22 cellular contexts compared by ENCODE assay signal in genomic region chr2:202184557-202184956, GRCh38. TPM values are rescaled to one million over a fixed set of nuclear protein-coding genes. Genes with fewer than 3 reads are reported as not detected.
A peak's percentile ranks its signal among the peaks of the same experiment; 100 is the strongest.
DNase-seq lines count a peak whose midpoint lies in the region; ATAC-seq, FAIRE-seq and TF ChIP-seq lines count a peak whose summit lies in the region.
"Had no signal": no experiment of that assay in that cellular context is flagged by ENCODE, and none has a peak within 500 bp of the region (broad histone marks: within the 10 kb centered on the region; RNA-seq: fewer than 3 reads in every experiment).

No MANE protein-coding gene starts in this region.

- peaks cover 9% of the 10 kb centered on the region for H3K9me3 Mint-ChIP-seq in mesothelial cell of epicardium
- H3K9me3 Mint-ChIP-seq: CD14-positive monocyte; CD4-positive, alpha-beta T cell; CD8-positive, alpha-beta memory T cell; GM23338; H9 had no signal

- H3K79me2 ChIP-seq in HepG2 (ENCODE audit: insufficient read depth, low read length) = no peaks in the 10 kb centered on the region

- H3K9ac ChIP-seq in IMR-90 (ENCODE audit: low read depth, low read length) (no peak overlapping the region), HepG2 (ENCODE audit: insufficient read depth, low read depth, low read length) (no peak overlapping the region)
- H3K9ac ChIP-seq: BLaER1 treated with 17β-estradiol and CSF1 and Interleukin-3, amounts not matched to agents 10 nM and 100 nM had no signal

- H2BK20ac ChIP-seq in IMR-90 (ENCODE audit: low read depth, low read length) = peak overlapping the region; percentile 69

- H2AK5ac ChIP-seq in IMR-90 (ENCODE audit: low read depth, low read length) = peak overlapping the region; percentile 25

- H3K79me1 ChIP-seq in IMR-90 (ENCODE audit: low read depth in 1 of 2, low read length in 2 of 2) = no peaks in the 10 kb centered on the region; a peak in 1 of 4 replicates

- H3K4me1 Mint-ChIP-seq in mesothelial cell of epicardium = peaks cover 24% of the 10 kb centered on the region
- H3K4me1 Mint-ChIP-seq: CD14-positive monocyte; CD8-positive, alpha-beta memory T cell; GM23338 had no signal

- no peak overlapping the region for H2BK5ac ChIP-seq in IMR-90 (ENCODE audit: low read depth, low read length, poor library complexity, severe bottlenecking)

- peak overlapping the region; percentile 37; the same call in 1 of the 2 replicates for H2BK120ac ChIP-seq in IMR-90 (ENCODE audit: low read depth, low read length)

- H2AFZ ChIP-seq in IMR-90 (replicated peaks; ENCODE audit: low read length, poor library complexity) (no peak overlapping the region), HepG2 (ENCODE audit: low read length) (no peak overlapping the region)
- H2AFZ ChIP-seq: GM23338 had no signal

- POLR2A ChIA-PET in IMR-90 (lab: Charles Lee; ENCODE audit: unreplicated experiment) = no interaction called here
- POLR2A ChIA-PET in HepG2 (lab: Yijun Ruan, JAX) = no interaction called here

- CTCF ChIA-PET in IMR-90 (lab: Yijun Ruan, JAX) = no interaction called here
- CTCF ChIA-PET in HepG2 (lab: Yijun Ruan, JAX; ENCODE audit: low intra/inter-chr PET ratio, low total read pairs) = no interaction called here

- WGBS in IMR-90 (ENCODE audit: extremely low coverage in 2 of 2, insufficient read length in 1 of 2), 2 experiments = no CpG with 5 or more reads among the region's 2 CpGs
- WGBS in HepG2 (ENCODE audit: low lambda C conversion rate) = 2% methylated on average over 2 of the region's 2 CpGs

- no peak for TF ChIP-seq POLR2A in IMR-90 (IDR thresholded peaks at IDR 0.05; ENCODE audit: low read depth, low read length)
- TF ChIP-seq POLR2A in HepG2 (IDR thresholded peaks at IDR 0.05; ENCODE audit: insufficient read depth in 1 of 2, low read depth in 2 of 2, low read length in 2 of 2) = no peak

- no peak overlapping the region for H4K91ac ChIP-seq in IMR-90 (ENCODE audit: insufficient read depth, low read depth, low read length)

- no peak overlapping the region for H4K8ac ChIP-seq in IMR-90 (ENCODE audit: low read depth in 2 of 2, low read length in 2 of 2)

- dilution Hi-C loops in IMR-90 (cut with HindIII; ENCODE audit: low sequenced_read_pairs, unreplicated experiment) = no loop called here

- no peak overlapping the region for H3K4me3 Mint-ChIP-seq in mesothelial cell of epicardium
- H3K4me3 Mint-ChIP-seq: CD4-positive, alpha-beta T cell; CD8-positive, alpha-beta memory T cell; GM23338; H9 had no signal

- H3K4me1 ChIP-seq in IMR-90 (ENCODE audit: control insufficient read depth, insufficient read depth, low read length) (peaks cover 10% of the 10 kb centered on the region), HepG2 (ENCODE audit: insufficient read depth, low read length) (peaks cover 42% of the 10 kb centered on the region), upper lobe of right lung (no peaks in the 10 kb centered on the region)
- H3K4me1 ChIP-seq: BE2C; BLaER1 treated with 17β-estradiol and CSF1 and Interleukin-3, amounts not matched to agents 10 nM and 100 nM had no signal

- TF ChIP-seq CTCF in IMR-90 (conservative IDR thresholded peaks at IDR 0.05; ENCODE audit: low read depth, low read length) (no peak), WERI-Rb-1 (IDR thresholded peaks at IDR 0.05; ENCODE audit: low read depth, low read length) (no peak), HepG2 (CRISPR knock-in tag; IDR thresholded peaks at IDR 0.05) (no peak), mesothelial cell of epicardium (IDR thresholded peaks at IDR 0.05; ENCODE audit: unreplicated experiment) (no peak), upper lobe of right lung (IDR thresholded peaks at IDR 0.05) (no peak)

- no peaks in the 10 kb centered on the region for H3K36me3 ChIP-seq in IMR-90 (ENCODE audit: control insufficient read depth, insufficient read depth, low read length)
- no peaks in the 10 kb centered on the region for H3K36me3 ChIP-seq in WERI-Rb-1
- no peaks in the 10 kb centered on the region for H3K36me3 ChIP-seq in HepG2 (replicated peaks in 1 of 2; ENCODE audit: control insufficient read depth in 1 of 2, insufficient read depth in 2 of 2, low read length in 2 of 2)
- H3K36me3 ChIP-seq in upper lobe of right lung = no peaks in the 10 kb centered on the region
- H3K36me3 ChIP-seq: BE2C; BLaER1 treated with 17β-estradiol and CSF1 and Interleukin-3, amounts not matched to agents 10 nM and 100 nM had no signal

- no peaks in the 10 kb centered on the region for H3K36me3 Mint-ChIP-seq in mesothelial cell of epicardium
- H3K36me3 Mint-ChIP-seq: CD14-positive monocyte; CD8-positive, alpha-beta memory T cell had no signal

- H3K56ac ChIP-seq in IMR-90 (ENCODE audit: extremely low read depth, insufficient read depth, low read length) = no peak overlapping the region

- no peaks in the 10 kb centered on the region for H3K9me3 ChIP-seq in IMR-90 (ENCODE audit: control insufficient read depth, insufficient read depth, low read length)
- H3K9me3 ChIP-seq in WERI-Rb-1 (ENCODE audit: severe bottlenecking) = no peaks in the 10 kb centered on the region
- H3K9me3 ChIP-seq in HepG2 (ENCODE audit: low read length) = no peaks in the 10 kb centered on the region
- no peaks in the 10 kb centered on the region for H3K9me3 ChIP-seq in upper lobe of right lung
- H3K9me3 ChIP-seq: BE2C; BLaER1 treated with 17β-estradiol and CSF1 and Interleukin-3, amounts not matched to agents 10 nM and 100 nM had no signal

- H4K5ac ChIP-seq in IMR-90 (ENCODE audit: low read depth, low read length) = no peak overlapping the region

- no peaks in the 10 kb centered on the region for H3K27me3 Mint-ChIP-seq in mesothelial cell of epicardium (ENCODE audit: low read depth)

- no peak for ATAC-seq in IMR-90 (ENCODE audit: low read depth)
- peak; percentile 67 for ATAC-seq in HepG2
- no peak for ATAC-seq in upper lobe of right lung
- ATAC-seq in HG03280 (IDR thresholded peaks at IDR 0.05; ENCODE audit: unreplicated experiment) = no peak
- ATAC-seq: GM23338, HCT116 had no signal

- no peak overlapping the region for H3K18ac ChIP-seq in IMR-90 (ENCODE audit: low read depth, low read length)

- H3K4me3 ChIP-seq in IMR-90 (ENCODE audit: insufficient read depth, low read depth, low read length) (no peak overlapping the region), WERI-Rb-1 (ENCODE audit: low read depth, low read length) (no peak overlapping the region), HepG2 (replicated peaks in 1 of 3; ENCODE audit: insufficient read depth in 1 of 3, low read depth in 2 of 3, low read length in 3 of 3) (no peak overlapping the region), upper lobe of right lung (no peak overlapping the region)
- H3K4me3 ChIP-seq: BLaER1 treated with 17β-estradiol and CSF1 and Interleukin-3, amounts not matched to agents 10 nM and 100 nM; GM23338 had no signal

- TF ChIP-seq RAD21 in IMR-90 (IDR thresholded peaks at IDR 0.05; ENCODE audit: low read length) = no peak
- no peak for TF ChIP-seq RAD21 in HepG2 (CRISPR knock-in tag; IDR thresholded peaks at IDR 0.05)

- TF ChIP-seq EP300 in HepG2 (IDR thresholded peaks at IDR 0.05; ENCODE audit: low read depth in 2 of 2, low read length in 2 of 2) = no peak
- TF ChIP-seq EP300 in HepG2 (CRISPR knock-in tag; IDR thresholded peaks at IDR 0.05; ENCODE audit: borderline replicate concordance) = no peak

- FAIRE-seq in HepG2 (lab: Jason Lieb, UNC) = no peak
- FAIRE-seq: GM12891, GM18507 had no signal

- intact Hi-C loops in IMR-90 (cut with micrococcal nuclease) = no loop called here
- intact Hi-C loops in HepG2 (cut with micrococcal nuclease; ENCODE audit: unreplicated experiment) = no loop called here
- intact Hi-C loops in upper lobe of right lung (cut with DNase I) = no loop called here

- H3K27me3 ChIP-seq in IMR-90 (ENCODE audit: control insufficient read depth, insufficient read depth, low read length) (no peaks in the 10 kb centered on the region), WERI-Rb-1 (ENCODE audit: insufficient read depth, low read depth, severe bottlenecking) (no peaks in the 10 kb centered on the region), HepG2 (ENCODE audit: control insufficient read depth in 1 of 2, insufficient read depth in 2 of 2, low read length in 2 of 2) (no peaks in the 10 kb centered on the region), upper lobe of right lung (no peaks in the 10 kb centered on the region)
- H3K27me3 ChIP-seq: BE2C; BLaER1 treated with 17β-estradiol and CSF1 and Interleukin-3, amounts not matched to agents 10 nM and 100 nM had no signal

- H3K14ac ChIP-seq in IMR-90 (replicated peaks; ENCODE audit: low read depth, low read length) = no peak overlapping the region

- H3K27ac ChIP-seq in IMR-90 (ENCODE audit: insufficient read depth, low read length) (no peak overlapping the region), WERI-Rb-1 (peak overlapping the region; percentile 9; the same call in 1 of the 2 replicates), HepG2 (ENCODE audit: extremely low read length, insufficient read depth, low read length) (no peak overlapping the region), upper lobe of right lung (no peak overlapping the region)
- H3K27ac ChIP-seq: BLaER1 treated with 17β-estradiol and CSF1 and Interleukin-3, amounts not matched to agents 10 nM and 100 nM had no signal

- no TSS peak for BruUV-seq in IMR-90 (replicated peaks; lab: Mats Ljungman, UMichigan)
- no TSS peak for BruUV-seq in HepG2 (replicated peaks; lab: Mats Ljungman, UMichigan)

- H3K4me2 ChIP-seq in IMR-90 (ENCODE audit: low read depth, low read length) = no peak overlapping the region; the same call in 1 of the 2 replicates
- H3K4me2 ChIP-seq in HepG2 (ENCODE audit: low read depth, low read length) = no peak overlapping the region
- H3K4me2 ChIP-seq: BLaER1 treated with 17β-estradiol and CSF1 and Interleukin-3, amounts not matched to agents 10 nM and 100 nM; GM23338 had no signal

- in situ Hi-C loops in IMR-90 (cut with MboI; ENCODE audit: low sequenced_read_pairs) (loop anchor here (5.0 kb wide), 2 partner anchors 147 to 382 kb away; no protein-coding TSS in a partner anchor), HepG2 (cut with HindIII; ENCODE audit: extremely low pct_ligation_motif_present, low pct_unique_long_range_greater_than_20kb) (loop anchor here (10.0 kb wide), 1 partner anchor 390 kb away; no protein-coding TSS in a partner anchor)

- no peak overlapping the region for H2BK15ac ChIP-seq in IMR-90 (ENCODE audit: low read depth, low read length)

- H3K9me1 ChIP-seq in IMR-90 (ENCODE audit: insufficient read depth, low read length) = peaks cover 14% of the 10 kb centered on the region

- H2AK9ac ChIP-seq in IMR-90 (replicated peaks; ENCODE audit: low read depth, low read length, poor library complexity) = no peak overlapping the region

- peak overlapping the region; percentile 9 for H3K27ac Mint-ChIP-seq in mesothelial cell of epicardium
- H3K27ac Mint-ChIP-seq: CD14-positive monocyte; CD4-positive, alpha-beta T cell; CD8-positive, alpha-beta memory T cell; GM23338; H9 had no signal

- DNase-seq in IMR-90 (no peak), WERI-Rb-1 (no peak), HepG2 (ENCODE audit: low spot score) (no peak), mesothelial cell of epicardium (ENCODE audit: low spot score in 2 of 2, unreplicated experiment in 2 of 2) (peak in 1 of 2 experiments; percentile 11), upper lobe of right lung (no peak), cerebellar cortex (ENCODE audit: low spot score) (no peak), NCI-H226 (no peak)
- DNase-seq: ACHN; AML-193; BE2C; CD4-positive, alpha-beta T cell; CD8-positive, alpha-beta memory T cell; DMS79 treated with DMSO at 0.1 percent for 48 hours; GF-D8 had no signal

- H3K23ac ChIP-seq in IMR-90 (ENCODE audit: low read depth, low read length) = no peak overlapping the region

- H4K20me1 ChIP-seq in IMR-90 (ENCODE audit: insufficient read depth, low read length) = no peaks in the 10 kb centered on the region
- H4K20me1 ChIP-seq in HepG2 (ENCODE audit: insufficient read depth, low read length) = no peaks in the 10 kb centered on the region
- H4K20me1 ChIP-seq: BLaER1 treated with 17β-estradiol and CSF1 and Interleukin-3, amounts not matched to agents 10 nM and 100 nM had no signal

- H3K4ac ChIP-seq in IMR-90 (ENCODE audit: low read depth, low read length) = no peak overlapping the region; the same call in 1 of the 2 replicates

RNA-seq across cellular contexts. Expression of gene SUMO1, which starts 53.8 kb away (rescaled TPM):
- total RNA-seq in IMR-90 (2012; rRNA removed) = 90.0 and 158 TPM in 2 replicates
- 57.0 and 72.3 TPM in 2 replicates for polyA plus RNA-seq in IMR-90 (2012; rRNA removed)
- 8.1 and 9.0 TPM in 2 replicates for polyA plus RNA-seq in IMR-90 (2012; cell fraction: cytosol; rRNA removed)
- polyA plus RNA-seq in IMR-90 (2012; cell fraction: nucleus; rRNA removed; ENCODE audit: low replicate concordance) = 2.0 and 14.4 TPM in 2 replicates
- 173 and 267 TPM in 2 replicates for total RNA-seq in HepG2 (2016; rRNA removed; fragmentation: Illumina TruSeq; extraction: Trizol)
- total RNA-seq in HepG2 (2016; cell fraction: cytosol; rRNA removed; fragmentation: Illumina TruSeq; extraction: Trizol; ENCODE audit: low read depth) = 49.4 and 50.3 TPM in 2 replicates
- total RNA-seq in HepG2 (2016; cell fraction: insoluble cytoplasmic fraction; rRNA removed; fragmentation: Illumina TruSeq; extraction: Trizol) = 180 and 275 TPM in 2 replicates
- 126 and 129 TPM in 2 replicates for total RNA-seq in HepG2 (2016; cell fraction: membrane; rRNA removed; fragmentation: Illumina TruSeq; extraction: Trizol)
- total RNA-seq in HepG2 (2016; cell fraction: nucleus; rRNA removed; fragmentation: Illumina TruSeq; extraction: Trizol) = 67.2 and 70.9 TPM in 2 replicates
- polyA plus RNA-seq in HepG2 (2011; rRNA removed) = 66.6 and 101 TPM in 2 replicates
- 30.8 and 49.8 TPM in 2 replicates for polyA plus RNA-seq in HepG2 (2011; cell fraction: cytosol; rRNA removed)
- 9.5 and 13.2 TPM in 2 replicates for polyA plus RNA-seq in HepG2 (2011; cell fraction: nucleus; rRNA removed)
- polyA plus RNA-seq in HepG2 (2012) = 125 and 152 TPM in 2 replicates
- 46.4 and 59.6 TPM in 2 replicates for polyA plus RNA-seq in HepG2 (2016; cell fraction: cytosol; fragmentation: Illumina TruSeq; extraction: Trizol; ENCODE audit: low read depth)
- polyA plus RNA-seq in HepG2 (2016; cell fraction: insoluble cytoplasmic fraction; fragmentation: Illumina TruSeq; extraction: Trizol; ENCODE audit: low read depth) = 350 and 397 TPM in 2 replicates
- polyA plus RNA-seq in HepG2 (2016; cell fraction: membrane; fragmentation: Illumina TruSeq; extraction: Trizol; ENCODE audit: low read depth) = 114 and 128 TPM in 2 replicates
- 128 and 143 TPM in 2 replicates for polyA plus RNA-seq in HepG2 (2016; cell fraction: nucleus; fragmentation: Illumina TruSeq; extraction: Trizol; ENCODE audit: insufficient read depth, low read depth)
- 20.6 and 23.3 TPM in 2 replicates for polyA minus RNA-seq in HepG2 (2011; rRNA and poly(A)+ RNA removed; ENCODE audit: low replicate concordance)
- 48.4 and 52.0 TPM in 2 replicates for polyA minus RNA-seq in HepG2 (2011; cell fraction: cytosol; rRNA and poly(A)+ RNA removed)
- 24.3 and 25.2 TPM in 2 replicates for polyA minus RNA-seq in HepG2 (2011; cell fraction: nucleus; rRNA and poly(A)+ RNA removed)
- total RNA-seq in mesothelial cell of epicardium = 106 to 113 TPM (median 110 TPM) in 3 replicates
- total RNA-seq in upper lobe of right lung = 75.6 TPM
